ENCODE assay signal across 32 cellular contexts in genomic region chr13:27680465-27680864, GRCh38.
"Had no signal": no experiment of that assay in that cellular context is flagged by ENCODE, and none has a peak within 500 bp of the region (broad histone marks: within the 10 kb centered on the region; RNA-seq: fewer than 3 reads in every experiment).

No MANE protein-coding gene starts in this region.

- H3K4me3 ChIP-seq: ascending aorta, cardiac muscle cell had no signal

- H3K9me3 ChIP-seq: ascending aorta had no signal

- DNase-seq: activated CD4-positive, alpha-beta memory T cell treated with anti-CD3 and anti-CD28 coated beads, Interleukin-2, amount 10 ng/mL, durations not matched to agents 7 days and 5 days; activated CD4-positive, alpha-beta T cell treated with anti-CD3 and anti-CD28 coated beads for 1 hour; activated CD4-positive, alpha-beta T cell treated with anti-CD3 and anti-CD28 coated beads for 36 hours; activated CD4-positive, alpha-beta T cell treated with anti-CD3 and anti-CD28 coated beads for 48 hours; activated CD4-positive, alpha-beta T cell treated with anti-CD3 and anti-CD28 coated beads, Interleukin-2, amount 10 ng/mL, durations not matched to agents 7 days and 5 days; activated CD4-positive, alpha-beta T cell treated with anti-CD3 and anti-CD28 coated beads, Interleukin-2, amount 50 U/mL, for 48 hours; activated CD4-positive, CD25-positive, alpha-beta regulatory T cell; activated CD8-positive, alpha-beta memory T cell treated with anti-CD3 and anti-CD28 coated beads for 24 hours; activated CD8-positive, alpha-beta memory T cell treated with anti-CD3 and anti-CD28 coated beads, Interleukin-2, amount 10 ng/mL, durations not matched to agents 7 days and 5 days; activated CD8-positive, alpha-beta memory T cell treated with anti-CD3 and anti-CD28 coated beads, Interleukin-2, amount 50 U/mL, for 48 hours; activated CD8-positive, alpha-beta T cell treated with anti-CD3 and anti-CD28 coated beads, Interleukin-2, amount 10 ng/mL, durations not matched to agents 7 days and 5 days; activated effector memory CD4-positive, alpha-beta T cell treated with Interleukin-2 at 50 U/mL for 16 hours; activated gamma-delta T cell; activated naive CD4-positive, alpha-beta T cell treated with anti-CD3 and anti-CD28 coated beads, Interleukin-2, amount 10 ng/mL, durations not matched to agents 7 days and 5 days; activated naive CD4-positive, alpha-beta T cell treated with Interleukin-2 at 50 U/mL for 16 hours; activated naive CD8-positive, alpha-beta T cell treated with anti-CD3 and anti-CD28 coated beads, Interleukin-2, amount 10 ng/mL, durations not matched to agents 7 days and 5 days; activated naive CD8-positive, alpha-beta T cell treated with anti-CD3 and anti-CD28 coated beads, Interleukin-2, amount 50 U/mL, for 24 hours; activated T-cell treated with anti-CD3 and anti-CD28 coated beads, Interleukin-2, amount 50 U/mL, for 24 hours; activated T-cell treated with anti-CD3 and anti-CD28 coated beads, Interleukin-2, amount 50 U/mL, for 48 hours; amygdala; anterior cingulate cortex; caudate nucleus; cerebellar nuclear complex; T-helper 1 cell; T-helper 2 cell; T-helper 9 cell; WERI-Rb-1 had no signal

- H3K36me3 ChIP-seq: ascending aorta, cardiac muscle cell, WERI-Rb-1 had no signal

- H3K27me3 ChIP-seq: ascending aorta had no signal

- ATAC-seq: activated CD4-positive, alpha-beta T cell treated with anti-CD3 and anti-CD28 coated beads for 36 hours; activated CD4-positive, CD25-positive, alpha-beta regulatory T cell treated with anti-CD3 and anti-CD28 coated beads, Interleukin-2, amount 50 U/mL, for 24 hours; activated CD8-positive, alpha-beta memory T cell treated with anti-CD3 and anti-CD28 coated beads, Interleukin-2, amount 10 ng/mL, durations not matched to agents 7 days and 5 days; activated CD8-positive, alpha-beta T cell treated with anti-CD3 and anti-CD28 coated beads, Interleukin-2, amount 10 ng/mL, durations not matched to agents 7 days and 5 days; activated naive CD8-positive, alpha-beta T cell treated with anti-CD3 and anti-CD28 coated beads, Interleukin-2, amount 50 U/mL, for 24 hours; WTC11 had no signal

- FAIRE-seq: TTC549 had no signal

- H3K4me1 ChIP-seq: ascending aorta had no signal

- H3K27ac ChIP-seq: ascending aorta, cardiac muscle cell, WERI-Rb-1 had no signal
